In the genomic region with DNA sequence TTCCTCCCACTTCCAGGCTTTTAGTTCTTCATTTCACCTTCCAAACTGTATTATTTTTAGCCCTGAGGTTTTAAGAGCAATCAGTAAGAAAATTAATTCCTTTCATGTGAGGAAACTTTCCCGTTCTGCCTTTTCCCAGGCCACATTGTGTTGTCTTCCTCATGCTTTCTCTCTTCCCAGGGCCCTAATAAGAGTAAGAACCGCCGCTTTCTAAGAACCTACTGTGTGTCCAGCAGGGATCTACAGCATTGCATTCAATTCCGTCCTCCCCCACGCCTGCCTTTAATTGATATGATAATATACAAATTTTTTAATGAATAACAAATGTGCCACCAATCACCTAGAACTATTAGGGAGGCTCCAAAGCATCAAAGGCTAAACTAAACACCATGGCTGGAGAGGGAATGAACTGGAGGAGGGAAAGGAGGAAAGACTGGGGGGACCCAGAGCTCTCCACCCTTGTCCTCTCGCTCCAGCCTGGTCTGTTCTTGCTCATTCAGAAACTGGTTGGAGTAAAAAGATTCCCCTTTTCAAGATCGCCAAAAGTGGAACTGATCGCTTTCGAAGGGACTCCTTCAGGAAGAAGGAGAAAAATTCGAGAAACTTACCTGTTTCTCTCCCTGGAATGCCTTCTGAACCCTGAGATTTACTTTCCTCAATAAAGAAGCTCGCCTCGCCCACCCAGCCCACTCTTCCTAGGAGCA, we compare ENCODE assay signal across 9 cellular contexts. TPM values are rescaled to one million over a fixed set of nuclear protein-coding genes. Genes with fewer than 3 reads are reported as not detected.
DNase-seq lines count a peak whose midpoint lies in the region; ATAC-seq and TF ChIP-seq lines count a peak whose summit lies in the region.
"Had no signal": no experiment of that assay in that cellular context is flagged by ENCODE, and none has a peak within 500 bp of the region (broad histone marks: within the 10 kb centered on the region; RNA-seq: fewer than 3 reads in every experiment).

No MANE protein-coding gene starts in this region.

- intact Hi-C loops in A673 (cut with micrococcal nuclease; ENCODE audit: unreplicated experiment), result loop anchor here (10.0 kb wide), 1 partner anchor 363 kb away; no protein-coding TSS in a partner anchor
- intact Hi-C loops in activated CD8-positive, alpha-beta T cell treated with anti-CD3 and anti-CD28 coated beads for 36 hours (cut with micrococcal nuclease), result no loop called here

- peaks cover 3% of the 10 kb centered on the region for H3K36me3 Mint-ChIP-seq in activated CD8-positive, alpha-beta T cell treated with anti-CD3 and anti-CD28 coated beads for 36 hours (ENCODE audit: low read depth)

- H3K36me3 ChIP-seq in A673 (ENCODE audit: insufficient read depth, low read length, poor library complexity, severe bottlenecking) (no peaks in the 10 kb centered on the region), H7 (replicated peaks; ENCODE audit: control insufficient read depth, insufficient read depth, low read length) (no peaks in the 10 kb centered on the region), iPS-18a (ENCODE audit: control insufficient read depth, low read depth, low read length) (no peaks in the 10 kb centered on the region)

- CTCF ChIA-PET in A673 (lab: Charles Lee), result no interaction called here
- CTCF ChIA-PET in activated CD8-positive, alpha-beta T cell treated with anti-CD3 and anti-CD28 coated beads for 36 hours (lab: Charles Lee), result interaction anchor here (1.1 to 2.9 kb wide), 5 partner anchors 8 to 111 kb away, joined by 3 to 10 read pairs (median 4); partner anchors contain the start of gene PATL1

- H3K4me3 Mint-ChIP-seq in activated CD8-positive, alpha-beta T cell treated with anti-CD3 and anti-CD28 coated beads for 36 hours, result peak overlapping the region; percentile 78

- DNase-seq in A673 (ENCODE audit: low spot score) (no peak), H7 (peak; percentile 38), ACHN (no peak), T-helper 9 cell (no peak), amniotic stem cell (lab: John Stamatoyannopoulos, UW) (no peak)
- no peak for DNase-seq in activated CD8-positive, alpha-beta T cell treated with anti-CD3 and anti-CD28 coated beads for 36 hours
- no peak for DNase-seq in NK-92 treated with Interleukin-12 subunit alpha and Interleukin-12 subunit beta, amount 100 ng/mL, for 24 hours (lab: John Stamatoyannopoulos, UW)

- no TSS peak for BruUV-seq in A673 (replicated peaks; lab: Mats Ljungman, UMichigan)

- H3K27me3 ChIP-seq in A673 (replicated peaks; ENCODE audit: insufficient read depth, low read depth, low read length, poor library complexity) (no peaks in the 10 kb centered on the region), H7 (ENCODE audit: control insufficient read depth, insufficient read depth, low read length) (no peaks in the 10 kb centered on the region; the same call in 1 of the 2 replicates), iPS-18a (ENCODE audit: control insufficient read depth, insufficient read depth, low read length) (peaks cover 5% of the 10 kb centered on the region)

- POLR2A ChIA-PET in A673 (lab: Charles Lee; ENCODE audit: low non-redundant PET), result no interaction called here
- POLR2A ChIA-PET in activated CD8-positive, alpha-beta T cell treated with anti-CD3 and anti-CD28 coated beads for 36 hours (lab: Charles Lee), result interaction anchor here (1.0 to 5.0 kb wide), 5 partner anchors 8 to 111 kb away, joined by 3 to 29 read pairs (median 6); partner anchors contain the start of gene PATL1

- peak overlapping the region; percentile 30 for H3K27ac Mint-ChIP-seq in activated CD8-positive, alpha-beta T cell treated with anti-CD3 and anti-CD28 coated beads for 36 hours

- H3K9ac ChIP-seq in iPS-18a (ENCODE audit: low read length), result peak overlapping the region; percentile 52

- no peak for TF ChIP-seq CTCF in A673 (conservative IDR thresholded peaks at IDR 0.05; ENCODE audit: low read depth, low read length)
- TF ChIP-seq CTCF in activated CD8-positive, alpha-beta T cell treated with anti-CD3 and anti-CD28 coated beads for 36 hours (IDR thresholded peaks at IDR 0.05), result no peak

- in situ Hi-C loops in ACHN (cut with HindIII; ENCODE audit: low pct_ligation_motif_present, low pct_unique_long_range_greater_than_20kb, low sequenced_read_pairs), result no loop called here

- peaks cover 2% of the 10 kb centered on the region for H3K27me3 Mint-ChIP-seq in activated CD8-positive, alpha-beta T cell treated with anti-CD3 and anti-CD28 coated beads for 36 hours

- no peaks in the 10 kb centered on the region for H3K9me3 Mint-ChIP-seq in activated CD8-positive, alpha-beta T cell treated with anti-CD3 and anti-CD28 coated beads for 36 hours

- H3K4me1 Mint-ChIP-seq in activated CD8-positive, alpha-beta T cell treated with anti-CD3 and anti-CD28 coated beads for 36 hours (ENCODE audit: low read depth), result peaks cover 39% of the 10 kb centered on the region

- H3K27ac ChIP-seq in A673 (ENCODE audit: low read depth, low read length, poor library complexity, severe bottlenecking), result peak overlapping the region; percentile 58
- H3K27ac ChIP-seq in iPS-18a (ENCODE audit: low read length), result no peak overlapping the region

- peak overlapping the region; percentile 53 for H3K4me3 ChIP-seq in A673 (ENCODE audit: low read depth, low read length, poor library complexity, severe bottlenecking)
- peak overlapping the region; percentile 79 for H3K4me3 ChIP-seq in H7 (ENCODE audit: insufficient read depth, low read depth, low read length)
- H3K4me3 ChIP-seq in iPS-18a (ENCODE audit: low read length), result peak overlapping the region; percentile 70

- no peaks in the 10 kb centered on the region for H3K9me3 ChIP-seq in A673 (ENCODE audit: low read depth, low read length, poor library complexity, severe bottlenecking)
- no peaks in the 10 kb centered on the region for H3K9me3 ChIP-seq in iPS-18a (ENCODE audit: control insufficient read depth, low read depth, low read length)

- H3K4me1 ChIP-seq in A673 (ENCODE audit: insufficient read depth, low read length, poor library complexity, severe bottlenecking), result peaks cover 9% of the 10 kb centered on the region
- peaks cover 12% of the 10 kb centered on the region for H3K4me1 ChIP-seq in iPS-18a (ENCODE audit: control insufficient read depth, low read depth, low read length)

- no peak for ATAC-seq in activated CD8-positive, alpha-beta T cell treated with anti-CD3 and anti-CD28 coated beads for 36 hours

RNA-seq across cellular contexts. Expression of gene OR4D9, which starts 46.8 kb away (rescaled TPM):
- not detected in 2 replicates for total RNA-seq in A673 (2021)
- total RNA-seq in H7 (2014; rRNA removed; shearing (Covaris generic)), result not detected in 2 replicates
- not detected for total RNA-seq in activated CD8-positive, alpha-beta T cell treated with anti-CD3 and anti-CD28 coated beads for 36 hours
- total RNA-seq: glomerular endothelial cell had no signal

RNA-seq across cellular contexts. Expression of gene OR4D11, which starts 54.7 kb away (rescaled TPM):
- total RNA-seq in A673 (2021), result not detected in 2 replicates
- total RNA-seq in H7 (2014; rRNA removed; shearing (Covaris generic)), result not detected in 2 replicates
- not detected for total RNA-seq in activated CD8-positive, alpha-beta T cell treated with anti-CD3 and anti-CD28 coated beads for 36 hours
- total RNA-seq: glomerular endothelial cell had no signal

RNA-seq across cellular contexts. Expression of gene OSBP, which starts 57.5 kb away (rescaled TPM):
- total RNA-seq in A673 (2021), result 40.7 and 43.2 TPM in 2 replicates
- 18.4 and 27.3 TPM in 2 replicates for total RNA-seq in H7 (2014; rRNA removed; shearing (Covaris generic))
- 10 to 100 TPM; 38.1 to 41.0 TPM for total RNA-seq in activated CD8-positive, alpha-beta T cell treated with anti-CD3 and anti-CD28 coated beads for 36 hours
